Comparison of ENCODE assay signal across 8 cellular contexts in the genomic region with DNA sequence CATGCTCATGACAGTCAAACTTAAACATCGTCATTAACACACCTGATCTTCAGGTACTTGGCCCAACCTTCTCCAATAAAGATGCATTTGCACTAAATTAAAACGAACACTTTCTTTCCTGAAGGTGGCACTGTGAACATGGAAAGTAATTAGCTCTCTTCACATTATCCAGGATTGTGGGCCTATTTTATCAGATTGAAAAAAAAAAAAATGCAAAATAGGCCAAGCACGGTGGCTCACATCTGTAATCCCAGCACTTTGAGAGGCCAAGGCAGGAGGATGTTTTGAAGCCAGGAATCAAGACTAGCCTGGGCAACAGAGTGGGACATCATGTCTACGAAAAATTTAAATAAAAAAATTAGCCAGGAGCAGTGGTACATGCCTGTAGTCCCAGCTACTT. TPM values are rescaled to one million over a fixed set of nuclear protein-coding genes. Genes with fewer than 3 reads are reported as not detected.
DNase-seq lines count a peak whose midpoint lies in the region; ATAC-seq, FAIRE-seq and TF ChIP-seq lines count a peak whose summit lies in the region.

No MANE protein-coding gene starts in this region.

- no peak overlapping the region for H3K27ac Mint-ChIP-seq in mesothelial cell of epicardium

- H3K4me1 ChIP-seq in RWPE2 (ENCODE audit: insufficient read depth, poor library complexity, severe bottlenecking) (peaks cover 8% of the 10 kb centered on the region), kidney (ENCODE audit: control insufficient read depth in 1 of 2, insufficient read depth in 1 of 2, low read depth in 1 of 2, low read length in 2 of 2) (no peaks in the 10 kb centered on the region)

- peak; percentile 62 for DNase-seq in DMS 273 (lab: John Stamatoyannopoulos, UW; ENCODE audit: unreplicated experiment)
- DNase-seq in RWPE2 (ENCODE audit: low spot score): no peak
- no peak for DNase-seq in kidney
- no peak for DNase-seq in mesothelial cell of epicardium (ENCODE audit: low spot score in 2 of 2, unreplicated experiment in 2 of 2)
- no peak for DNase-seq in HK-2 (ENCODE audit: unreplicated experiment)
- no peak for DNase-seq in activated naive CD4-positive, alpha-beta T cell (lab: John Stamatoyannopoulos, UW)

- H3K9me3 ChIP-seq in RWPE2 (ENCODE audit: severe bottlenecking) (no peaks in the 10 kb centered on the region), kidney (ENCODE audit: control insufficient read depth in 1 of 2, low read length in 2 of 2) (no peaks in the 10 kb centered on the region)

- no peak for FAIRE-seq in kidney (lab: Jason Lieb, UNC)

- peaks cover 2% of the 10 kb centered on the region for H3K27me3 ChIP-seq in RWPE2 (ENCODE audit: insufficient read depth, poor library complexity, severe bottlenecking)

- intact Hi-C loops in kidney (cut with DNase I): no loop called here

- no peaks in the 10 kb centered on the region for H3K36me3 Mint-ChIP-seq in mesothelial cell of epicardium

- H3K9me3 Mint-ChIP-seq in mesothelial cell of epicardium: peaks cover 6% of the 10 kb centered on the region

- no peak overlapping the region for H3K9ac ChIP-seq in kidney (ENCODE audit: low read length in 2 of 2)

- H3K36me3 ChIP-seq in RWPE2 (ENCODE audit: low read depth) (no peaks in the 10 kb centered on the region), kidney (ENCODE audit: control insufficient read depth in 1 of 2, insufficient read depth in 2 of 2, low read length in 2 of 2) (no peaks in the 10 kb centered on the region)

- H3K27me3 Mint-ChIP-seq in mesothelial cell of epicardium (ENCODE audit: low read depth): peaks cover 69% of the 10 kb centered on the region

- H3K4me3 Mint-ChIP-seq in mesothelial cell of epicardium: no peak overlapping the region

- ATAC-seq in RWPE2 (ENCODE audit: low read depth): peak; percentile 72
- ATAC-seq in HG03460 (IDR thresholded peaks at IDR 0.05; ENCODE audit: unreplicated experiment): no peak

- H3K4me1 Mint-ChIP-seq in mesothelial cell of epicardium: no peaks in the 10 kb centered on the region

- TF ChIP-seq CTCF in LNCAP (IDR thresholded peaks at IDR 0.05) (peak; percentile 62), RWPE2 (IDR thresholded peaks at IDR 0.05; ENCODE audit: poor library complexity, severe bottlenecking) (peak; percentile 81), kidney (IDR thresholded peaks at IDR 0.05; ENCODE audit: borderline replicate concordance, extremely low read depth, insufficient read depth) (peak; percentile 24), mesothelial cell of epicardium (IDR thresholded peaks at IDR 0.05; ENCODE audit: unreplicated experiment) (no peak)

- H3K27ac ChIP-seq in RWPE2 (ENCODE audit: poor library complexity, severe bottlenecking) (no peak overlapping the region), kidney (ENCODE audit: low read depth in 2 of 2, low read length in 2 of 2) (no peak overlapping the region)

- no peak overlapping the region for H3K4me3 ChIP-seq in RWPE2 (ENCODE audit: severe bottlenecking)
- no peak overlapping the region for H3K4me3 ChIP-seq in kidney (ENCODE audit: low read length in 2 of 2)

RNA-seq across cellular contexts. Expression of gene CDC20B, which starts 14.4 kb away (rescaled TPM):
- total RNA-seq in kidney: not detected
- polyA plus RNA-seq in kidney (ENCODE audit: insufficient read depth, low read depth, low replicate concordance): 0.88 TPM
- 0.09 to 0.16 TPM in 2 of 3 replicates, not detected in the other for total RNA-seq in mesothelial cell of epicardium

RNA-seq across cellular contexts. Expression of gene GPX8, which starts 27.4 kb away (rescaled TPM):
- 29.7 TPM for total RNA-seq in kidney
- 13.5 TPM for polyA plus RNA-seq in kidney (ENCODE audit: insufficient read depth, low read depth, low replicate concordance)
- total RNA-seq in mesothelial cell of epicardium: 86.4 to 90.3 TPM (median 86.8 TPM) in 3 replicates

RNA-seq across cellular contexts. Expression of gene MCIDAS, which starts 39.7 kb away (rescaled TPM):
- 0.13 TPM for total RNA-seq in kidney
- not detected for polyA plus RNA-seq in kidney (ENCODE audit: insufficient read depth, low read depth, low replicate concordance)
- total RNA-seq in mesothelial cell of epicardium: not detected in 3 replicates

RNA-seq across cellular contexts. Expression of gene CCNO, which starts 46.0 kb away (rescaled TPM):
- 5.9 TPM for total RNA-seq in kidney
- polyA plus RNA-seq in kidney (ENCODE audit: insufficient read depth, low read depth, low replicate concordance): 2.1 TPM
- total RNA-seq in mesothelial cell of epicardium: 0.20 to 0.80 TPM (median 0.45 TPM) in 3 replicates
